Comparison of ENCODE assay signal across 8 cellular contexts in the genomic region with DNA sequence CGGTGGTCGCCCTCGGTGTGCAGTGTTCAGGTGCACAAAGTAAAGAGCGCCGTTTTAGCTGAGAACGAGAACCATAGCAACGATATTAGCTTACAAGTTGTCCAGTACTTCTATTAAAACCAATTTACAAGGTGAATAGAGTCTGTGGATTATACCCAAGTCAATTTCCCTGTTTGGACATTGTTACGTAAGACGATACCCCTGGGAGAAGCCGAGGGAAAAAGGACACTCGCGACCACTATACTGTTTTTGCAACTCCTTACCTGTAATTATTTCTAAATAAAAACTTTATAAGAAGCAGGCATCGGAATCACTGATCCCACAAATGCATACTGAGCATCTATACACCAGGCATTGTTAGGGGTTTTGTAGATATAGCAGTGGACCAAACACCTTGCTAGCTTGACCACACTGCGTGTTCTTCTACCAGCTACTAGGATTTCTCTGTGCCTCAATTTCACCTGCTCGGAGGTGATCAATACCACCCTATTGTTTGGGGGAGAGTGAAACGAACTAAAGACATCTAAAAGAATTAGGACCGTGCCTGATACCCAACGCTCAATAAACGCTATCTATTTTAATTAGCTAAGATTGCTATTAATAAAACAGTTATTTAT. TPM values are rescaled to one million over a fixed set of nuclear protein-coding genes. Genes with fewer than 3 reads are reported as not detected.
A peak's percentile ranks its signal among the peaks of the same experiment; 100 is the strongest.
DNase-seq lines count a peak whose midpoint lies in the region.
"Had no signal": no experiment of that assay in that cellular context is flagged by ENCODE, and none has a peak within 500 bp of the region (broad histone marks: within the 10 kb centered on the region; RNA-seq: fewer than 3 reads in every experiment).

No MANE protein-coding gene starts in this region.

- H3K9me3 ChIP-seq in SK-N-MC (ENCODE audit: low read depth, low read length) (no peaks in the 10 kb centered on the region), skeletal muscle satellite cell (replicated peaks; ENCODE audit: low read length) (no peaks in the 10 kb centered on the region)

- peaks cover 42% of the 10 kb centered on the region for H3K4me1 ChIP-seq in skeletal muscle satellite cell (ENCODE audit: control insufficient read depth, insufficient read depth, low read length)

- H3K36me3 ChIP-seq in H7 (replicated peaks; ENCODE audit: control insufficient read depth, insufficient read depth, low read length) (peaks cover 37% of the 10 kb centered on the region), SK-N-MC (ENCODE audit: insufficient read depth, low read length) (peaks cover 43% of the 10 kb centered on the region), skeletal muscle satellite cell (ENCODE audit: insufficient read depth, low read length) (peaks cover 43% of the 10 kb centered on the region)

- H3K4me3 ChIP-seq in H7 (ENCODE audit: insufficient read depth, low read depth, low read length), result peak overlapping the region; percentile 16
- H3K4me3 ChIP-seq in SK-N-MC, result peak overlapping the region; percentile 90
- H3K4me3 ChIP-seq in skeletal muscle satellite cell (ENCODE audit: low read length), result peak overlapping the region; percentile 95

- H3K27ac ChIP-seq in SK-N-MC, result peak overlapping the region; percentile 96

- H3K9ac ChIP-seq in SK-N-MC (ENCODE audit: insufficient read length), result peak overlapping the region; percentile 83
- H3K9ac ChIP-seq in skeletal muscle satellite cell (ENCODE audit: low read depth, low read length), result peak overlapping the region; percentile 68

- H3K27me3 ChIP-seq in H7 (ENCODE audit: control insufficient read depth, insufficient read depth, low read length) (no peaks in the 10 kb centered on the region), skeletal muscle satellite cell (ENCODE audit: control insufficient read depth, insufficient read depth, low read length) (no peaks in the 10 kb centered on the region)

- DNase-seq in H7, result peak; percentile 26
- DNase-seq in SK-N-MC (ENCODE audit: low read depth, low spot score), result no peak
- DNase-seq in foreskin melanocyte, result peak; percentile 15
- no peak for DNase-seq in GOT3 (lab: John Stamatoyannopoulos, UW)
- DNase-seq in ecto neural progenitor cell (ENCODE audit: low spot score), result no peak
- DNase-seq in D341Med (ENCODE audit: low spot score), result no peak

- H3K4me2 ChIP-seq in skeletal muscle satellite cell (ENCODE audit: low read length), result peak overlapping the region; percentile 92

RNA-seq across cellular contexts. Expression of gene EEF2, which starts 0.5 kb away (rescaled TPM):
- 2,968 and 3,290 TPM in 2 replicates for total RNA-seq in H7 (2014; rRNA removed; shearing (Covaris generic))
- total RNA-seq in skeletal muscle satellite cell (2012; rRNA removed), result 2,770 and 2,827 TPM in 2 replicates

RNA-seq across cellular contexts. Expression of gene DAPK3, which starts 14.9 kb away (rescaled TPM):
- 124 and 131 TPM in 2 replicates for total RNA-seq in H7 (2014; rRNA removed; shearing (Covaris generic))
- total RNA-seq in skeletal muscle satellite cell (2012; rRNA removed), result 56.8 and 81.9 TPM in 2 replicates

RNA-seq across cellular contexts. Expression of gene PIAS4, which starts 21.8 kb away (rescaled TPM):
- 47.9 and 54.4 TPM in 2 replicates for total RNA-seq in H7 (2014; rRNA removed; shearing (Covaris generic))
- 13.9 and 17.0 TPM in 2 replicates for total RNA-seq in skeletal muscle satellite cell (2012; rRNA removed)

RNA-seq across cellular contexts. Expression of gene NMRK2, which starts 52.9 kb away (rescaled TPM):
- total RNA-seq in H7 (2014; rRNA removed; shearing (Covaris generic)), result 59.4 and 60.1 TPM in 2 replicates
- total RNA-seq in skeletal muscle satellite cell (2012; rRNA removed), result 0.22 TPM in 1 of 2 replicates, not detected in the other
- total RNA-seq: lower leg skin had no signal

Comparison
In these comparisons a context has a peak if more than half of its experiments do, and no peak if none do; other contexts are left out.
1. DNase-seq: peak in H7 (single experiment) and foreskin melanocyte (single experiment); none in SK-N-MC (single experiment), GOT3 (single experiment), ecto neural progenitor cell (single experiment) and D341Med (single experiment).
2. H3K4me3 ChIP-seq: peak in every context shown above with its lines; median percentile 95 in skeletal muscle satellite cell; 90 in SK-N-MC; 16 in H7.